In genomic region chr16:50366126-50366525, GRCh38 we compare ENCODE assay signal across 1 cellular context.
TF ChIP-seq lines count a peak whose summit lies in the region.

No MANE protein-coding gene starts in this region.

TF ChIP-seq in A549, 52 proteins besides CTCF, POLR2A, EP300 and RAD21 (continued from another document):
- TF ChIP-seq BHLHE40 (IDR thresholded peaks at IDR 0.05; ENCODE audit: low read depth, low read length) (no peak), JUN (IDR thresholded peaks at IDR 0.05) (no peak), FOSB (CRISPR knock-in tag; IDR thresholded peaks at IDR 0.05) (no peak), MYC (IDR thresholded peaks at IDR 0.05; ENCODE audit: borderline replicate concordance, low read length) (no peak), CBX8 (IDR thresholded peaks at IDR 0.05) (no peak), RFX5 (IDR thresholded peaks at IDR 0.05) (no peak), JUNB (IDR thresholded peaks at IDR 0.05) (no peak), NPAS2 (CRISPR knock-in tag; IDR thresholded peaks at IDR 0.05; ENCODE audit: borderline replicate concordance) (no peak), CBX2 (IDR thresholded peaks at IDR 0.05; ENCODE audit: borderline replicate concordance, low read depth) (no peak), HEYL (CRISPR knock-in tag; IDR thresholded peaks at IDR 0.05) (no peak)
- TF ChIP-seq, protein P1, sequence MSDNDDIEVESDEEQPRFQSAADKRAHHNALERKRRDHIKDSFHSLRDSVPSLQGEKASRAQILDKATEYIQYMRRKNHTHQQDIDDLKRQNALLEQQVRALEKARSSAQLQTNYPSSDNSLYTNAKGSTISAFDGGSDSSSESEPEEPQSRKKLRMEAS (IDR thresholded peaks at IDR 0.05) = no peak
